Comparison of ENCODE assay signal across 12 cellular contexts in the genomic region with DNA sequence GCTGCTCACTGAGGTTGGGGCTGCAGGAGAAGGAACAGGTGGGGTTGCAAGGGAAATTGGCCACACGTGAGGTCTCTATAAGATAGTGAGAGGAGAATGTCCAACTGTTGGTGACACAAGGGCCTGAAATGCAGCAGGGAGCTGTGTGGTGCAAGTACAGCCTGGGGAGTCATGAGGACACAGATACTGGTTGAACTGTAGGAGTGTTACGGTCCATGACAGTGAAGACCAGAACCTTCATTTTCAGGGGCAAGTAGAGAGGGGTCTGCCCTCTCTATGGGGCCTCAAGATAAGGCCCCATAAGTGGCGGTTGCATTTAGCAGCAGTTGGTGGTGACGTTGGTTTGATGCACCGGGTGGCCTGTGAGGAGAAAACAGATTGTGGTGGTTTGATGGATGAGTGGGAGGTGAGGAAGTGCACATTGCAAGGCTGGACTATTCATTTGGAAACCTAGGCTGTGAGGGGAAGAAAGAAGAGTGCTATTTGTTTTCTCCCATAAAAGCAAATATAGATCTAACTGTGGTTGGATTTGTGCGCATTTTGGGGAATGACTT. TPM values are rescaled to one million over a fixed set of nuclear protein-coding genes. Genes with fewer than 3 reads are reported as not detected.
DNase-seq lines count a peak whose midpoint lies in the region; ATAC-seq and TF ChIP-seq lines count a peak whose summit lies in the region.
"Had no signal": no experiment of that assay in that cellular context is flagged by ENCODE, and none has a peak within 500 bp of the region (broad histone marks: within the 10 kb centered on the region; RNA-seq: fewer than 3 reads in every experiment).

No MANE protein-coding gene starts in this region.

- no peak overlapping the region for H3K9ac ChIP-seq in Karpas-422 (ENCODE audit: low read length)
- H3K9ac ChIP-seq: GM23248 had no signal

- no peaks in the 10 kb centered on the region for H3K27me3 ChIP-seq in thoracic aorta (replicated peaks; ENCODE audit: insufficient read depth)
- H3K27me3 ChIP-seq in Karpas-422 (ENCODE audit: low read length): no peaks in the 10 kb centered on the region

- H4K20me1 ChIP-seq in Karpas-422 (ENCODE audit: insufficient read depth, low read depth, low read length): no peaks in the 10 kb centered on the region

- ATAC-seq in left ventricle myocardium superior (peak; percentile 31), Right ventricle myocardium inferior (no peak), thoracic aorta (ENCODE audit: insufficient number of reproducible peaks, low FRiP score, low read depth) (no peak)

- H3K27ac ChIP-seq in thoracic aorta (peak overlapping the region; percentile 58 to 69), Karpas-422 (ENCODE audit: low read length) (no peak overlapping the region)

- H3K36me3 ChIP-seq in thoracic aorta (peaks cover 19% of the 10 kb centered on the region), Karpas-422 (ENCODE audit: insufficient read depth, low read length) (no peaks in the 10 kb centered on the region)

- H3K4me1 ChIP-seq in thoracic aorta (ENCODE audit: control insufficient read depth in 1 of 2, low read depth in 2 of 2): peaks cover 13 to 85% of the 10 kb centered on the region in 2 donors
- H3K4me1 ChIP-seq in Karpas-422 (ENCODE audit: low read length): no peaks in the 10 kb centered on the region

- no peak overlapping the region for H2AFZ ChIP-seq in Karpas-422 (ENCODE audit: low read length)
- H2AFZ ChIP-seq: GM23248 had no signal

- TF ChIP-seq CTCF in thoracic aorta (IDR thresholded peaks at IDR 0.05): no peak

- H3K4me3 ChIP-seq in thoracic aorta (no peak overlapping the region), Karpas-422 (ENCODE audit: low read length) (no peak overlapping the region)
- H3K4me3 ChIP-seq: GM23248, skin epidermis had no signal

- intact Hi-C loops in left ventricle myocardium superior (cut with micrococcal nuclease) (no loop called here), Right ventricle myocardium inferior (cut with DNase I) (no loop called here)

- no peak overlapping the region for H3K4me2 ChIP-seq in Karpas-422 (ENCODE audit: low read depth, low read length, poor library complexity, severe bottlenecking)

- DNase-seq in left ventricle myocardium superior: no peak
- no peak for DNase-seq in Right ventricle myocardium inferior (ENCODE audit: missing footprints)
- peak; percentile 63 for DNase-seq in NCI-H69 (lab: John Stamatoyannopoulos, UW)
- peak; percentile 56 for DNase-seq in cerebellum (ENCODE audit: low spot score)
- DNase-seq in thoracic aorta (ENCODE audit: low spot score): no peak
- DNase-seq in activated gamma-delta T cell (lab: John Stamatoyannopoulos, UW): no peak
- no peak for DNase-seq in medulla oblongata (ENCODE audit: extremely low spot score)
- DNase-seq in Karpas-422: no peak
- DNase-seq: COR-L47, GM23248, NCI-H2081 had no signal

- H3K9me3 ChIP-seq in thoracic aorta: no peaks in the 10 kb centered on the region
- no peaks in the 10 kb centered on the region for H3K9me3 ChIP-seq in Karpas-422 (ENCODE audit: low read length)

- no peaks in the 10 kb centered on the region for H3K9me2 ChIP-seq in Karpas-422 (replicated peaks; ENCODE audit: insufficient read depth, low read length)

- H3K79me2 ChIP-seq in Karpas-422 (ENCODE audit: low read length): no peaks in the 10 kb centered on the region

RNA-seq across cellular contexts. Expression of a gene that starts 39.4 kb away (rescaled TPM):
- total RNA-seq in left ventricle myocardium superior: 57.1 TPM
- total RNA-seq in Right ventricle myocardium inferior: 42.0 TPM
- total RNA-seq in cerebellum: 20.0 TPM
- total RNA-seq in thoracic aorta: 100 to 1,000 TPM; 791 to 989 TPM
- 0.69 and 0.93 TPM in 2 replicates for total RNA-seq in Karpas-422 (2014; rRNA removed; shearing (Covaris generic); ENCODE audit: low replicate concordance)

Comparison
In these comparisons a context has a peak if more than half of its experiments do, and no peak if none do; other contexts are left out.
1. DNase-seq: peak in NCI-H69 (single experiment) and cerebellum (single experiment); none in left ventricle myocardium superior (single experiment), Right ventricle myocardium inferior (single experiment), thoracic aorta (single experiment), activated gamma-delta T cell (single experiment), medulla oblongata (single experiment) and Karpas-422 (single experiment).
2. RNA of a gene that starts 39.4 kb away (total RNA-seq): 791 to 989 TPM in thoracic aorta; 57.1 TPM in left ventricle myocardium superior (single experiment), 42.0 TPM in Right ventricle myocardium inferior (single experiment), 20.0 TPM in cerebellum (single experiment) and 0.69 to 0.93 TPM in Karpas-422; every median in the first group is over 10 times any median in the second.